Comparison of ENCODE assay signal across 28 cellular contexts in the genomic region with DNA sequence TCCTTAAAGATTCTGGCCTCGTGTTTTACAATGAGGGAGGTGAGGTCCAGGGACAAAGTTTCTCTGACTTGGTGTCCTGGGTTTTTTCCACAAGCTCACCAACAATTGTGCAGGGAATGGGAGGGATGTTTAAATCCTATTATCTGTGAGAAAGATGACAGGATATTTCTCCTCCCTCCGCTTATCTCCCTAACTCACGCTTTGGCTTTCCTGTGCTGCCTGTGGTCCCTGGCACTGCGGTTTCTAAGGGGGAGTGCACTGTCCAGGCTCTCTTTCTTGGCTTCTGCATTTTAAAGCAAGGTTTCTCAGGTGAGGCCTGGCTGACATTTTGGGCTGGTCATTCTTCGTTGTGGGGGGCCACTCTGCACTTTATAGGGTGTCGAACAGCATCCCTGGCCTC. TPM values are rescaled to one million over a fixed set of nuclear protein-coding genes. Genes with fewer than 3 reads are reported as not detected.
DNase-seq lines count a peak whose midpoint lies in the region; ATAC-seq and TF ChIP-seq lines count a peak whose summit lies in the region.
"Had no signal": no experiment of that assay in that cellular context is flagged by ENCODE, and none has a peak within 500 bp of the region (broad histone marks: within the 10 kb centered on the region; RNA-seq: fewer than 3 reads in every experiment).

No MANE protein-coding gene starts in this region.

- H2AFZ ChIP-seq in Karpas-422 (ENCODE audit: low read length) = no peak overlapping the region

- H3K9me2 ChIP-seq in Karpas-422 (replicated peaks; ENCODE audit: insufficient read depth, low read length) = no peaks in the 10 kb centered on the region
- H3K9me2 ChIP-seq: SK-N-SH had no signal

- H3K4me1 ChIP-seq in Karpas-422 (ENCODE audit: low read length) = peaks cover 63% of the 10 kb centered on the region
- H3K4me1 ChIP-seq in transverse colon = peaks cover 0 to 6% (median 0%) of the 10 kb centered on the region in 4 donors
- H3K4me1 ChIP-seq: uterus had no signal

- TF ChIP-seq CTCF in VCaP (conservative IDR thresholded peaks at IDR 0.05) (no peak), transverse colon (IDR thresholded peaks at IDR 0.05) (no peak)

- H3K9me3 ChIP-seq in Karpas-422 (ENCODE audit: low read length) (no peaks in the 10 kb centered on the region), transverse colon (no peaks in the 10 kb centered on the region)
- H3K9me3 ChIP-seq: esophagus muscularis mucosa, heart right ventricle, right atrium auricular region, SK-N-SH, suprapubic skin, uterus had no signal

- peak overlapping the region; percentile 63 for H3K9ac ChIP-seq in Karpas-422 (ENCODE audit: low read length)
- H3K9ac ChIP-seq: SK-N-SH had no signal

- H3K79me2 ChIP-seq in Karpas-422 (ENCODE audit: low read length) = peaks cover 39% of the 10 kb centered on the region

- H3K27me3 ChIP-seq in Karpas-422 (ENCODE audit: low read length) (no peaks in the 10 kb centered on the region), transverse colon (no peaks in the 10 kb centered on the region)
- H3K27me3 ChIP-seq: esophagus muscularis mucosa, heart right ventricle, right atrium auricular region, suprapubic skin, uterus had no signal

- ATAC-seq in stimulated activated effector memory CD8-positive, alpha-beta T cell treated with anti-CD3 and anti-CD28 coated beads, Interleukin-12 subunit alpha, Interleukin-12 subunit beta, amount 100 ng/mL, for 72 hours = no peak
- ATAC-seq in GM18502 (IDR thresholded peaks at IDR 0.05; ENCODE audit: poor library complexity, unreplicated experiment) = no peak
- ATAC-seq: heart right ventricle had no signal

- peak overlapping the region; percentile 63 for H3K4me2 ChIP-seq in Karpas-422 (ENCODE audit: low read depth, low read length, poor library complexity, severe bottlenecking)
- H3K4me2 ChIP-seq: SK-N-SH had no signal

- no peaks in the 10 kb centered on the region for H3K27me3 Mint-ChIP-seq in activated CD4-positive, alpha-beta memory T cell treated with anti-CD3 and anti-CD28 coated beads for 36 hours
- no peaks in the 10 kb centered on the region for H3K27me3 Mint-ChIP-seq in activated CD4-positive, alpha-beta memory T cell treated with anti-CD3 and anti-CD28 coated beads, Interleukin-2, amount 10 ng/mL, durations not matched to agents 7 days and 5 days
- H3K27me3 Mint-ChIP-seq: CD4-positive, alpha-beta memory T cell had no signal

- TF ChIP-seq POLR2A in transverse colon (IDR thresholded peaks at IDR 0.05) = no peak

- peaks cover 55% of the 10 kb centered on the region for H3K36me3 Mint-ChIP-seq in activated CD4-positive, alpha-beta memory T cell treated with anti-CD3 and anti-CD28 coated beads for 36 hours
- peaks cover 71% of the 10 kb centered on the region for H3K36me3 Mint-ChIP-seq in activated CD4-positive, alpha-beta memory T cell treated with anti-CD3 and anti-CD28 coated beads, Interleukin-2, amount 10 ng/mL, durations not matched to agents 7 days and 5 days (ENCODE audit: low read depth)
- peaks cover 88% of the 10 kb centered on the region for H3K36me3 Mint-ChIP-seq in stimulated activated effector memory CD8-positive, alpha-beta T cell treated with anti-CD3 and anti-CD28 coated beads, Interleukin-12 subunit alpha, Interleukin-12 subunit beta, amount 100 ng/mL, for 72 hours

- H3K4me3 ChIP-seq in Karpas-422 (ENCODE audit: low read length) = peak overlapping the region; percentile 33; the same call in 1 of the 2 replicates
- no peak overlapping the region for H3K4me3 ChIP-seq in transverse colon
- H3K4me3 ChIP-seq: esophagus muscularis mucosa, heart right ventricle, lung, right atrium auricular region, suprapubic skin, uterus had no signal

- peak overlapping the region; percentile 86 for H3K27ac ChIP-seq in Karpas-422 (ENCODE audit: low read length)
- H3K27ac ChIP-seq in VCaP = peak overlapping the region; percentile 39
- H3K27ac ChIP-seq in transverse colon = peak overlapping the region in 1 of 4 donors; percentile 51
- H3K27ac ChIP-seq: esophagus muscularis mucosa, right atrium auricular region, suprapubic skin, uterus had no signal

- H4K20me1 ChIP-seq in Karpas-422 (ENCODE audit: insufficient read depth, low read depth, low read length) = no peaks in the 10 kb centered on the region

- no peak overlapping the region for H3K4me3 Mint-ChIP-seq in activated CD4-positive, alpha-beta memory T cell treated with anti-CD3 and anti-CD28 coated beads for 36 hours
- H3K4me3 Mint-ChIP-seq in activated CD4-positive, alpha-beta memory T cell treated with anti-CD3 and anti-CD28 coated beads, Interleukin-2, amount 10 ng/mL, durations not matched to agents 7 days and 5 days = no peak overlapping the region
- no peak overlapping the region for H3K4me3 Mint-ChIP-seq in stimulated activated effector memory CD8-positive, alpha-beta T cell treated with anti-CD3 and anti-CD28 coated beads, Interleukin-12 subunit alpha, Interleukin-12 subunit beta, amount 100 ng/mL, for 72 hours
- H3K4me3 Mint-ChIP-seq: H9, nephron progenitor cell had no signal

- CTCF ChIA-PET in activated CD4-positive, alpha-beta memory T cell treated with anti-CD3 and anti-CD28 coated beads for 36 hours (lab: Charles Lee) = interaction anchor here (1.0 kb wide), 1 partner anchor 30 kb away, joined by 3 read pairs; no protein-coding TSS in a partner anchor
- CTCF ChIA-PET in activated CD4-positive, alpha-beta memory T cell treated with anti-CD3 and anti-CD28 coated beads, Interleukin-2, amount 10 ng/mL, durations not matched to agents 7 days and 5 days (lab: Charles Lee) = interaction anchor here (0.8 to 2.9 kb wide), 2 partner anchors 16 to 26 kb away, joined by 4 to 11 read pairs; partner anchors contain the start of genes GGA3, MIF4GD and MRPS7

- in situ Hi-C loops in transverse colon (cut with MboI; ENCODE audit: low pct_ligation_motif_present in 1 of 4, low pct_unique_long_range_greater_than_20kb in 1 of 4, low sequenced_read_pairs in 3 of 4) = no loop called here

- POLR2A ChIA-PET in activated CD4-positive, alpha-beta memory T cell treated with anti-CD3 and anti-CD28 coated beads for 36 hours (lab: Charles Lee) = interaction anchor here (1.0 to 3.8 kb wide), 3 partner anchors 16 to 44 kb away, joined by 3 to 45 read pairs (median 3); partner anchors contain the start of genes GGA3, MIF4GD, MRPS7 and SLC25A19
- POLR2A ChIA-PET in activated CD4-positive, alpha-beta memory T cell treated with anti-CD3 and anti-CD28 coated beads, Interleukin-2, amount 10 ng/mL, durations not matched to agents 7 days and 5 days (lab: Charles Lee) = interaction anchor here (1.1 to 8.8 kb wide), 3 partner anchors 16 to 131 kb away, joined by 3 to 96 read pairs (median 6); partner anchors contain the start of genes GGA3, MRPS7 and NUP85

- H3K27ac Mint-ChIP-seq in activated CD4-positive, alpha-beta memory T cell treated with anti-CD3 and anti-CD28 coated beads for 36 hours = peak overlapping the region; percentile 65
- H3K27ac Mint-ChIP-seq in activated CD4-positive, alpha-beta memory T cell treated with anti-CD3 and anti-CD28 coated beads, Interleukin-2, amount 10 ng/mL, durations not matched to agents 7 days and 5 days = no peak overlapping the region
- peak overlapping the region; percentile 96 for H3K27ac Mint-ChIP-seq in stimulated activated effector memory CD8-positive, alpha-beta T cell treated with anti-CD3 and anti-CD28 coated beads, Interleukin-12 subunit alpha, Interleukin-12 subunit beta, amount 100 ng/mL, for 72 hours
- H3K27ac Mint-ChIP-seq: nephron progenitor cell had no signal

- WGBS in transverse colon (ENCODE audit: low coverage in 1 of 2), 2 donors = 89 to 90% methylated on average over 4 to 6 of the region's 6 CpGs

- no peak for DNase-seq in activated CD4-positive, alpha-beta memory T cell treated with anti-CD3 and anti-CD28 coated beads for 36 hours
- no peak for DNase-seq in activated CD4-positive, alpha-beta memory T cell treated with anti-CD3 and anti-CD28 coated beads, Interleukin-2, amount 10 ng/mL, durations not matched to agents 7 days and 5 days
- no peak for DNase-seq in Karpas-422
- no peak for DNase-seq in stimulated activated effector memory CD8-positive, alpha-beta T cell treated with anti-CD3 and anti-CD28 coated beads, Interleukin-12 subunit alpha, Interleukin-12 subunit beta, amount 100 ng/mL, for 72 hours (ENCODE audit: low spot score in 2 of 2)
- no peak for DNase-seq in transverse colon
- no peak for DNase-seq in NCI-H2196 treated with DMSO at 0.1 percent for 48 hours (lab: John Stamatoyannopoulos, UW; ENCODE audit: unreplicated experiment)
- DNase-seq: 8988T; activated CD8-positive, alpha-beta memory T cell treated with anti-CD3 and anti-CD28 coated beads, Interleukin-2, amount 50 U/mL, for 4 hours; CD4-positive, alpha-beta memory T cell; central memory CD4-positive, alpha-beta T cell; dermis blood vessel endothelial cell; DMS 273 treated with DMSO at 0.1 percent for 48 hours; foreskin melanocyte; H9; heart right ventricle; NCI-H1105; NCI-H774; nephron progenitor cell; OCI-M1; SK-N-SH; uterus had no signal

- peaks cover 68% of the 10 kb centered on the region for H3K4me1 Mint-ChIP-seq in activated CD4-positive, alpha-beta memory T cell treated with anti-CD3 and anti-CD28 coated beads for 36 hours (ENCODE audit: low read depth)
- peaks cover 54% of the 10 kb centered on the region for H3K4me1 Mint-ChIP-seq in activated CD4-positive, alpha-beta memory T cell treated with anti-CD3 and anti-CD28 coated beads, Interleukin-2, amount 10 ng/mL, durations not matched to agents 7 days and 5 days
- peaks cover 45% of the 10 kb centered on the region for H3K4me1 Mint-ChIP-seq in stimulated activated effector memory CD8-positive, alpha-beta T cell treated with anti-CD3 and anti-CD28 coated beads, Interleukin-12 subunit alpha, Interleukin-12 subunit beta, amount 100 ng/mL, for 72 hours

- peaks cover 39% of the 10 kb centered on the region for H3K36me3 ChIP-seq in Karpas-422 (ENCODE audit: insufficient read depth, low read length)
- H3K36me3 ChIP-seq in transverse colon = peaks cover 0 to 61% (median 17%) of the 10 kb centered on the region in 4 donors
- H3K36me3 ChIP-seq: uterus had no signal

- no peaks in the 10 kb centered on the region for H3K9me3 Mint-ChIP-seq in activated CD4-positive, alpha-beta memory T cell treated with anti-CD3 and anti-CD28 coated beads for 36 hours
- H3K9me3 Mint-ChIP-seq in activated CD4-positive, alpha-beta memory T cell treated with anti-CD3 and anti-CD28 coated beads, Interleukin-2, amount 10 ng/mL, durations not matched to agents 7 days and 5 days = no peaks in the 10 kb centered on the region
- H3K9me3 Mint-ChIP-seq in stimulated activated effector memory CD8-positive, alpha-beta T cell treated with anti-CD3 and anti-CD28 coated beads, Interleukin-12 subunit alpha, Interleukin-12 subunit beta, amount 100 ng/mL, for 72 hours = no peaks in the 10 kb centered on the region
- H3K9me3 Mint-ChIP-seq: activated T-helper 2 cell treated with anti-CD3 and anti-CD28 coated beads, Interferon-gamma antibody, Interleukin-2, Interleukin-4, amounts not matched to agents 10 μg/mL and 5 μg/mL and 100 μg/mL, durations not matched to agents 14 hours and 24 hours and 36 hours; CD4-positive, alpha-beta memory T cell; H9; nephron progenitor cell had no signal

- intact Hi-C loops in activated CD4-positive, alpha-beta memory T cell treated with anti-CD3 and anti-CD28 coated beads for 36 hours (cut with micrococcal nuclease) = no loop called here
- intact Hi-C loops in transverse colon (cut with DNase I; ENCODE audit: low total_unique reads) = no loop called here

- TF ChIP-seq EP300 in transverse colon (IDR thresholded peaks at IDR 0.05; ENCODE audit: low read depth) = no peak

RNA-seq across cellular contexts. Expression of gene GGA3, which starts 16.4 kb away (rescaled TPM):
- total RNA-seq in activated CD4-positive, alpha-beta memory T cell treated with anti-CD3 and anti-CD28 coated beads for 36 hours = 10 to 100 TPM; 68.5 to 70.7 TPM
- total RNA-seq in activated CD4-positive, alpha-beta memory T cell treated with anti-CD3 and anti-CD28 coated beads, Interleukin-2, amount 10 ng/mL, durations not matched to agents 7 days and 5 days = 10 to 100 TPM; 73.4 to 79.4 TPM
- 23.4 and 45.1 TPM in 2 replicates for total RNA-seq in Karpas-422 (2014; rRNA removed; shearing (Covaris generic); ENCODE audit: low replicate concordance)
- total RNA-seq in transverse colon = 100 to 1,000 TPM in 1 of 4 donors, 10 to 100 TPM in 3; 36.2 to 134 (median 59.0) TPM

RNA-seq across cellular contexts. Expression of gene MRPS7, which starts 16.7 kb away (rescaled TPM):
- 10 to 100 TPM; 72.9 to 76.1 TPM for total RNA-seq in activated CD4-positive, alpha-beta memory T cell treated with anti-CD3 and anti-CD28 coated beads for 36 hours
- 10 to 100 TPM; 39.7 to 40.0 TPM for total RNA-seq in activated CD4-positive, alpha-beta memory T cell treated with anti-CD3 and anti-CD28 coated beads, Interleukin-2, amount 10 ng/mL, durations not matched to agents 7 days and 5 days
- total RNA-seq in Karpas-422 (2014; rRNA removed; shearing (Covaris generic); ENCODE audit: low replicate concordance) = 48.8 and 58.7 TPM in 2 replicates
- total RNA-seq in transverse colon = 10 to 100 TPM; 27.1 to 54.0 (median 37.4) TPM

RNA-seq across cellular contexts. Expression of gene MIF4GD, which starts 26.0 kb away (rescaled TPM):
- 10 to 100 TPM; 50.2 to 57.2 TPM for total RNA-seq in activated CD4-positive, alpha-beta memory T cell treated with anti-CD3 and anti-CD28 coated beads for 36 hours
- total RNA-seq in activated CD4-positive, alpha-beta memory T cell treated with anti-CD3 and anti-CD28 coated beads, Interleukin-2, amount 10 ng/mL, durations not matched to agents 7 days and 5 days = 10 to 100 TPM; 54.8 to 60.3 TPM
- total RNA-seq in Karpas-422 (2014; rRNA removed; shearing (Covaris generic); ENCODE audit: low replicate concordance) = 44.4 and 63.3 TPM in 2 replicates
- total RNA-seq in transverse colon = 10 to 100 TPM in 3 of 4 donors, 1 to 10 TPM in 1; 9.0 to 44.0 (median 28.6) TPM

RNA-seq across cellular contexts. Expression of gene NUP85, which starts 39.5 kb away (rescaled TPM):
- 100 to 1,000 TPM; 125 to 132 TPM for total RNA-seq in activated CD4-positive, alpha-beta memory T cell treated with anti-CD3 and anti-CD28 coated beads for 36 hours
- total RNA-seq in activated CD4-positive, alpha-beta memory T cell treated with anti-CD3 and anti-CD28 coated beads, Interleukin-2, amount 10 ng/mL, durations not matched to agents 7 days and 5 days = 100 to 1,000 TPM; 109 to 116 TPM
- 40.6 and 47.8 TPM in 2 replicates for total RNA-seq in Karpas-422 (2014; rRNA removed; shearing (Covaris generic); ENCODE audit: low replicate concordance)
- 100 to 1,000 TPM in 1 of 4 donors, 10 to 100 TPM in 3; 13.1 to 204 (median 31.8) TPM for total RNA-seq in transverse colon

RNA-seq across cellular contexts. Expression of gene SLC25A19, which starts 44.2 kb away (rescaled TPM):
- 10 to 100 TPM; 57.9 to 62.3 TPM for total RNA-seq in activated CD4-positive, alpha-beta memory T cell treated with anti-CD3 and anti-CD28 coated beads for 36 hours
- 10 to 100 TPM; 24.3 to 27.9 TPM for total RNA-seq in activated CD4-positive, alpha-beta memory T cell treated with anti-CD3 and anti-CD28 coated beads, Interleukin-2, amount 10 ng/mL, durations not matched to agents 7 days and 5 days
- total RNA-seq in Karpas-422 (2014; rRNA removed; shearing (Covaris generic); ENCODE audit: low replicate concordance) = 36.5 and 43.1 TPM in 2 replicates
- 10 to 100 TPM; 12.6 to 49.6 (median 20.7) TPM for total RNA-seq in transverse colon
